Comparison of ENCODE assay signal across 24 cellular contexts in the genomic region with DNA sequence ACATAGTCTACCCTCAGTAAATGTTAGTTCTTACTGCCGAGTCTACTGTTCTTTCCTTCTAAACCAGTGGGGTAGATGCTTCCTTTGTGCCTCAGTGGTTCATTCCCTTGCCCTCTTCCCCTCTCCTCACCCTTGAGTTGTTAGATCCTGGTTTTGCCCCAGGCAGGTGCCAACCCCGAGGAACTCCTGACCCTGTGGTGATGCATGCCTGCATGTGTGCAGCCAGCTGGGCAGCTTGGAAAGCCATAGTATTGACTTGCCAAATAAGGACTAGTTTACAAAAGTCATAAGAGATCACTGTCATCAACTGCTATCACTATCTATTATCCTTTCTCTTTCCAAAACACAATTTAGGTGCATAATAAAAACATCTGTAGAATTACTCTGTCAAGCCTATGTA. TPM values are rescaled to one million over a fixed set of nuclear protein-coding genes. Genes with fewer than 3 reads are reported as not detected.
DNase-seq lines count a peak whose midpoint lies in the region; ATAC-seq, FAIRE-seq and TF ChIP-seq lines count a peak whose summit lies in the region.
"Had no signal": no experiment of that assay in that cellular context is flagged by ENCODE, and none has a peak within 500 bp of the region (broad histone marks: within the 10 kb centered on the region; RNA-seq: fewer than 3 reads in every experiment).

No MANE protein-coding gene starts in this region.

- in situ Hi-C loops in HepG2 (cut with HindIII; ENCODE audit: extremely low pct_ligation_motif_present, low pct_unique_long_range_greater_than_20kb): no loop called here

- H3K27ac ChIP-seq in right lobe of liver (peak overlapping the region in 1 of 3 donors; percentile 26), HepG2 (ENCODE audit: extremely low read length, insufficient read depth, low read length) (no peak overlapping the region), astrocyte (ENCODE audit: low read depth, low read length) (no peak overlapping the region)
- H3K27ac ChIP-seq: HL-60, SK-N-MC had no signal

- FAIRE-seq in HepG2 (lab: Jason Lieb, UNC) (no peak), astrocyte (lab: Jason Lieb, UNC) (peak; percentile 26)
- FAIRE-seq: D721Med, GM18507, H54, RCC 7860 had no signal

- H3K9me3 Mint-ChIP-seq in astrocyte (ENCODE audit: unreplicated experiment): no peaks in the 10 kb centered on the region
- no peaks in the 10 kb centered on the region for H3K9me3 Mint-ChIP-seq in nephron
- no peaks in the 10 kb centered on the region for H3K9me3 Mint-ChIP-seq in glutamatergic neuron (ENCODE audit: unreplicated experiment)
- H3K9me3 Mint-ChIP-seq in activated naive CD8-positive, alpha-beta T cell treated with anti-CD3 and anti-CD28 coated beads for 36 hours: no peaks in the 10 kb centered on the region

- H3K27me3 Mint-ChIP-seq in astrocyte (ENCODE audit: low read depth, unreplicated experiment): peaks cover 2% of the 10 kb centered on the region
- no peaks in the 10 kb centered on the region for H3K27me3 Mint-ChIP-seq in nephron (ENCODE audit: low read depth)
- no peaks in the 10 kb centered on the region for H3K27me3 Mint-ChIP-seq in glutamatergic neuron (ENCODE audit: unreplicated experiment)
- peaks cover 4% of the 10 kb centered on the region for H3K27me3 Mint-ChIP-seq in activated naive CD8-positive, alpha-beta T cell treated with anti-CD3 and anti-CD28 coated beads for 36 hours

- DNase-seq in right lobe of liver: peak; percentile 38 to 67 (median 67)
- no peak for DNase-seq in HepG2 (ENCODE audit: low spot score)
- no peak for DNase-seq in astrocyte (ENCODE audit: low read depth)
- no peak for DNase-seq in glutamatergic neuron
- no peak for DNase-seq in NCI-H146 (lab: John Stamatoyannopoulos, UW)
- DNase-seq in activated naive CD8-positive, alpha-beta T cell treated with anti-CD3 and anti-CD28 coated beads for 36 hours: no peak
- DNase-seq: 8988T; CD4-positive, CD25-positive, alpha-beta regulatory T cell; DMS79 treated with DMSO at 0.1 percent for 48 hours; NCI-H1048; NCI-H1417; NCI-H1694 treated with DMSO at 0.1 percent for 48 hours; NCI-H2081 treated with DMSO at 0.1 percent for 48 hours; NCI-H2171; NCI-H226; NCI-H510A; SIG-M5 had no signal

- H3K36me3 ChIP-seq in right lobe of liver (no peaks in the 10 kb centered on the region), HepG2 (replicated peaks in 1 of 2; ENCODE audit: control insufficient read depth in 1 of 2, insufficient read depth in 2 of 2, low read length in 2 of 2) (no peaks in the 10 kb centered on the region), astrocyte (ENCODE audit: insufficient read depth, low read length) (no peaks in the 10 kb centered on the region)

- H3K9me3 ChIP-seq in right lobe of liver (no peaks in the 10 kb centered on the region), HepG2 (ENCODE audit: low read length) (no peaks in the 10 kb centered on the region), astrocyte (ENCODE audit: insufficient read depth, low read depth, low read length) (no peaks in the 10 kb centered on the region)

- H2AFZ ChIP-seq in HepG2 (ENCODE audit: low read length) (no peak overlapping the region), astrocyte (ENCODE audit: low read depth, low read length) (no peak overlapping the region)

- POLR2A ChIA-PET in HepG2 (lab: Yijun Ruan, JAX): no interaction called here

- H3K4me1 ChIP-seq in right lobe of liver (peaks cover 0 to 6% (median 0%) of the 10 kb centered on the region in 4 donors), HepG2 (ENCODE audit: insufficient read depth, low read length) (peaks cover 17% of the 10 kb centered on the region), astrocyte (ENCODE audit: insufficient read depth, low read length) (no peaks in the 10 kb centered on the region)

- intact Hi-C loops in right lobe of liver (cut with DNase I) (no loop called here), HepG2 (cut with micrococcal nuclease; ENCODE audit: unreplicated experiment) (no loop called here)

- H3K4me3 ChIP-seq in right lobe of liver (no peak overlapping the region), HepG2 (replicated peaks in 1 of 3; ENCODE audit: insufficient read depth in 1 of 3, low read depth in 2 of 3, low read length in 3 of 3) (no peak overlapping the region), astrocyte (ENCODE audit: insufficient read depth, low read depth, low read length) (no peak overlapping the region)
- H3K4me3 ChIP-seq: SK-N-MC had no signal

- TF ChIP-seq EP300 in HepG2 (IDR thresholded peaks at IDR 0.05; ENCODE audit: low read depth in 2 of 2, low read length in 2 of 2): no peak
- no peak for TF ChIP-seq EP300 in HepG2 (CRISPR knock-in tag; IDR thresholded peaks at IDR 0.05; ENCODE audit: borderline replicate concordance)

- H3K27ac Mint-ChIP-seq in astrocyte (ENCODE audit: unreplicated experiment) (no peak overlapping the region), nephron (peak overlapping the region in 2 of 3 experiments; percentile 39 to 49), glutamatergic neuron (ENCODE audit: unreplicated experiment) (no peak overlapping the region)
- no peak overlapping the region for H3K27ac Mint-ChIP-seq in activated naive CD8-positive, alpha-beta T cell treated with anti-CD3 and anti-CD28 coated beads for 36 hours
- H3K27ac Mint-ChIP-seq: CD4-positive, CD25-positive, alpha-beta regulatory T cell had no signal

- H3K27me3 ChIP-seq in right lobe of liver (no peaks in the 10 kb centered on the region), HepG2 (ENCODE audit: control insufficient read depth in 1 of 2, insufficient read depth in 2 of 2, low read length in 2 of 2) (no peaks in the 10 kb centered on the region), astrocyte (ENCODE audit: insufficient read depth, low read length) (no peaks in the 10 kb centered on the region)

- H3K4me1 Mint-ChIP-seq in astrocyte (ENCODE audit: low read depth, unreplicated experiment) (no peaks in the 10 kb centered on the region), nephron (peaks cover 38% of the 10 kb centered on the region), glutamatergic neuron (ENCODE audit: low read depth, unreplicated experiment) (no peaks in the 10 kb centered on the region)
- H3K4me1 Mint-ChIP-seq in activated naive CD8-positive, alpha-beta T cell treated with anti-CD3 and anti-CD28 coated beads for 36 hours: no peaks in the 10 kb centered on the region
- H3K4me1 Mint-ChIP-seq: CD4-positive, CD25-positive, alpha-beta regulatory T cell had no signal

- H3K79me2 ChIP-seq in HepG2 (ENCODE audit: insufficient read depth, low read length): no peaks in the 10 kb centered on the region
- no peaks in the 10 kb centered on the region for H3K79me2 ChIP-seq in astrocyte (ENCODE audit: insufficient read depth, low read length)

- CTCF ChIA-PET in HepG2 (lab: Yijun Ruan, JAX; ENCODE audit: low intra/inter-chr PET ratio, low total read pairs): no interaction called here

- H3K4me2 ChIP-seq in HepG2 (ENCODE audit: low read depth, low read length): no peak overlapping the region
- H3K4me2 ChIP-seq in astrocyte (ENCODE audit: low read length): no peak overlapping the region

- no TSS peak for BruUV-seq in HepG2 (replicated peaks; lab: Mats Ljungman, UMichigan)

- H4K20me1 ChIP-seq in HepG2 (ENCODE audit: insufficient read depth, low read length) (no peaks in the 10 kb centered on the region), astrocyte (ENCODE audit: insufficient read depth, low read length) (no peaks in the 10 kb centered on the region)

- ATAC-seq in right lobe of liver (peak; percentile 73 to 84 (median 80)), HepG2 (no peak)

- H3K9ac ChIP-seq in HepG2 (ENCODE audit: insufficient read depth, low read depth, low read length): no peak overlapping the region
- H3K9ac ChIP-seq in astrocyte (ENCODE audit: low read length): no peak overlapping the region

- 67% methylated on average over 2 of the region's 2 CpGs for WGBS in right lobe of liver (ENCODE audit: insufficient coverage, low coverage, low lambda C conversion rate, missing lambda C conversion rate)
- 0% methylated on average over 2 of the region's 2 CpGs for WGBS in HepG2 (ENCODE audit: low lambda C conversion rate)

- H3K36me3 Mint-ChIP-seq in astrocyte (ENCODE audit: low read depth, unreplicated experiment) (no peaks in the 10 kb centered on the region), nephron (ENCODE audit: low read depth) (no peaks in the 10 kb centered on the region), glutamatergic neuron (ENCODE audit: unreplicated experiment) (no peaks in the 10 kb centered on the region)
- no peaks in the 10 kb centered on the region for H3K36me3 Mint-ChIP-seq in activated naive CD8-positive, alpha-beta T cell treated with anti-CD3 and anti-CD28 coated beads for 36 hours
- H3K36me3 Mint-ChIP-seq: CD4-positive, CD25-positive, alpha-beta regulatory T cell had no signal

- no peak for TF ChIP-seq CTCF in right lobe of liver (IDR thresholded peaks at IDR 0.05)
- TF ChIP-seq CTCF in HepG2 (CRISPR knock-in tag; IDR thresholded peaks at IDR 0.05): no peak
- no peak for TF ChIP-seq CTCF in astrocyte (IDR thresholded peaks at IDR 0.05; ENCODE audit: insufficient read depth, low read depth, low read length)
- no peak for TF ChIP-seq CTCF in nephron (IDR thresholded peaks at IDR 0.05; ENCODE audit: unreplicated experiment in 3 of 3)
- no peak for TF ChIP-seq CTCF in glutamatergic neuron (IDR thresholded peaks at IDR 0.05; ENCODE audit: partially characterized antibody, unreplicated experiment)

- H3K4me3 Mint-ChIP-seq in astrocyte (ENCODE audit: unreplicated experiment): no peak overlapping the region
- no peak overlapping the region for H3K4me3 Mint-ChIP-seq in nephron
- no peak overlapping the region for H3K4me3 Mint-ChIP-seq in glutamatergic neuron (ENCODE audit: unreplicated experiment)
- H3K4me3 Mint-ChIP-seq in activated naive CD8-positive, alpha-beta T cell treated with anti-CD3 and anti-CD28 coated beads for 36 hours: no peak overlapping the region
- H3K4me3 Mint-ChIP-seq: CD4-positive, CD25-positive, alpha-beta regulatory T cell had no signal

- TF ChIP-seq RAD21 in HepG2 (CRISPR knock-in tag; IDR thresholded peaks at IDR 0.05): no peak

- TF ChIP-seq POLR2A in right lobe of liver (IDR thresholded peaks at IDR 0.05): no peak
- TF ChIP-seq POLR2A in HepG2 (IDR thresholded peaks at IDR 0.05; ENCODE audit: insufficient read depth in 1 of 2, low read depth in 2 of 2, low read length in 2 of 2): no peak

RNA-seq across cellular contexts. Expression of a gene that starts 50.9 kb away (rescaled TPM):
- total RNA-seq in right lobe of liver (10 to 100 TPM in 4 of 6 experiments, 1 to 10 TPM in 2; 6.0 to 16.7 (median 13.1) TPM), HepG2 (2016; rRNA removed; fragmentation: Illumina TruSeq; extraction: Trizol) (0.58 and 0.84 TPM in 2 replicates), astrocyte (1.2 and 1.3 TPM in 2 replicates), glutamatergic neuron (ENCODE audit: unreplicated experiment) (3.1 TPM)
- total RNA-seq in HepG2 (2016; cell fraction: cytosol; rRNA removed; fragmentation: Illumina TruSeq; extraction: Trizol; ENCODE audit: low read depth): 0.79 and 1.2 TPM in 2 replicates
- total RNA-seq in HepG2 (2016; cell fraction: insoluble cytoplasmic fraction; rRNA removed; fragmentation: Illumina TruSeq; extraction: Trizol): 0.43 and 0.73 TPM in 2 replicates
- 0.34 and 0.41 TPM in 2 replicates for total RNA-seq in HepG2 (2016; cell fraction: membrane; rRNA removed; fragmentation: Illumina TruSeq; extraction: Trizol)
- 0.44 and 0.47 TPM in 2 replicates for total RNA-seq in HepG2 (2016; cell fraction: nucleus; rRNA removed; fragmentation: Illumina TruSeq; extraction: Trizol)
- 0.05 and 0.09 TPM in 2 replicates for polyA plus RNA-seq in HepG2 (2011; rRNA removed)
- polyA plus RNA-seq in HepG2 (2011; cell fraction: cytosol; rRNA removed): 0.04 and 0.13 TPM in 2 replicates
- 0.05 and 0.09 TPM in 2 replicates for polyA plus RNA-seq in HepG2 (2011; cell fraction: nucleus; rRNA removed)
- 0.23 and 1.3 TPM in 2 replicates for polyA plus RNA-seq in HepG2 (2012)
- polyA plus RNA-seq in HepG2 (2016; cell fraction: cytosol; fragmentation: Illumina TruSeq; extraction: Trizol; ENCODE audit: low read depth): 0.20 and 0.40 TPM in 2 replicates
- polyA plus RNA-seq in HepG2 (2016; cell fraction: insoluble cytoplasmic fraction; fragmentation: Illumina TruSeq; extraction: Trizol; ENCODE audit: low read depth): 0.49 and 0.75 TPM in 2 replicates
- 0.49 and 0.51 TPM in 2 replicates for polyA plus RNA-seq in HepG2 (2016; cell fraction: membrane; fragmentation: Illumina TruSeq; extraction: Trizol; ENCODE audit: low read depth)
- polyA plus RNA-seq in HepG2 (2016; cell fraction: nucleus; fragmentation: Illumina TruSeq; extraction: Trizol; ENCODE audit: insufficient read depth, low read depth): 0.45 and 0.57 TPM in 2 replicates
- 0.34 and 6.5 TPM in 2 replicates for polyA minus RNA-seq in HepG2 (2011; rRNA and poly(A)+ RNA removed; ENCODE audit: low replicate concordance)
- 0.10 and 0.26 TPM in 2 replicates for polyA minus RNA-seq in HepG2 (2011; cell fraction: cytosol; rRNA and poly(A)+ RNA removed)
- 0.64 and 0.75 TPM in 2 replicates for polyA minus RNA-seq in HepG2 (2011; cell fraction: nucleus; rRNA and poly(A)+ RNA removed)
- not detected for total RNA-seq in activated naive CD8-positive, alpha-beta T cell treated with anti-CD3 and anti-CD28 coated beads for 36 hours

Comparison
In these comparisons a context has a peak if more than half of its experiments do, and no peak if none do; other contexts are left out.
1. DNase-seq: peak in right lobe of liver (3 of 3); none in HepG2 (single experiment), astrocyte (single experiment), glutamatergic neuron (single experiment), NCI-H146 (single experiment) and activated naive CD8-positive, alpha-beta T cell treated with anti-CD3 and anti-CD28 coated beads for 36 hours (single experiment).
2. H3K27ac Mint-ChIP-seq: peak in nephron (2 of 3); none in astrocyte (single experiment), glutamatergic neuron (single experiment) and activated naive CD8-positive, alpha-beta T cell treated with anti-CD3 and anti-CD28 coated beads for 36 hours (single experiment).